In genomic region chr19:2046046-2046907, GRCh38 we compare ENCODE assay signal across 1 cellular context.
TF ChIP-seq lines count a peak whose summit lies in the region.

No MANE protein-coding gene starts in this region.

TF ChIP-seq in H1, 55 proteins besides CTCF, POLR2A, EP300 and RAD21:
- no peak for TF ChIP-seq MAX (IDR thresholded peaks at IDR 0.05)
- no peak for TF ChIP-seq EGR1 (IDR thresholded peaks at IDR 0.05; ENCODE audit: borderline replicate concordance, low read depth, low read length)
- TF ChIP-seq POU5F1 (IDR thresholded peaks at IDR 0.05; ENCODE audit: low read depth, low read length), result no peak
- no peak for TF ChIP-seq KDM5A (IDR thresholded peaks at IDR 0.05; ENCODE audit: low read length)
- 0 out of 2 replicates have a peak, but pooled peaks have one; percentile 28 for TF ChIP-seq POLR2AphosphoS5 (IDR thresholded peaks at IDR 0.05; ENCODE audit: low read depth, low read length)
